Comparison of ENCODE assay signal across 17 cellular contexts in the genomic region with DNA sequence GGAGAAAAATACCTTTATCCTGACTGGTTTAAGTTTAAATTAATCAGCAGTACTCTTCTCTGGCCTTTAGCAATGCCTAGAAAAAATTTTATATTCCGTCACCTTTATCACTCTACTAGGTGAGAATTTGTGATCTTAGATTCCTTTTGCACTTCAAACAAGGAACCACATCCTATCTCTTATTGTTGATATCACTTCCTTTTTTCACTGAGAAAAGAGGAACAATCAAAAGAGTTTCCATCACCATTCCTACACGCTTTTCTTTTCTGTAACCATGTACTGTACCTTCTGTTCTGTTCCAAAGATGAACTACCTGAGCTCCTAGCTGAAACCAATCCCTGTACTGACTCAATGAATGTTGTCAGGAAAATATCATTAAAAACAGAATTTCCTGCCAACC.
"Had no signal": no experiment of that assay in that cellular context is flagged by ENCODE, and none has a peak within 500 bp of the region (broad histone marks: within the 10 kb centered on the region; RNA-seq: fewer than 3 reads in every experiment).

No MANE protein-coding gene starts in this region.

- H3K27me3 ChIP-seq: breast epithelium, spleen, upper lobe of left lung had no signal

- H3K27ac ChIP-seq: breast epithelium, spleen, thoracic aorta, upper lobe of left lung had no signal

- DNase-seq: activated CD4-positive, alpha-beta T cell treated with anti-CD3 and anti-CD28 coated beads, Interleukin-2, amount 10 ng/mL, durations not matched to agents 7 days and 5 days; activated CD8-positive, alpha-beta T cell treated with anti-CD3 and anti-CD28 coated beads, Interleukin-2, amount 10 ng/mL, durations not matched to agents 7 days and 5 days; activated effector memory CD4-positive, alpha-beta T cell treated with Interleukin-2 at 50 U/mL for 16 hours; activated T-cell treated with anti-CD3 and anti-CD28 coated beads, Interleukin-2, amount 50 U/mL, for 48 hours; cortex of kidney; erythroblast; kidney; midbrain; nephron progenitor cell; nucleus accumbens; posterior cingulate gyrus; retina; spleen; stimulated activated naive B cell treated with anti-CD40 and anti-IgM and Interleukin-4, amounts not matched to agents 10 μg/mL and 1 μg/mL and 100 μg/mL, for 72 hours; upper lobe of left lung had no signal

- H3K4me3 ChIP-seq: breast epithelium, spleen, thoracic aorta, upper lobe of left lung had no signal

- H3K36me3 ChIP-seq: breast epithelium, spleen, thoracic aorta, upper lobe of left lung had no signal

- H3K9me3 ChIP-seq: breast epithelium, thoracic aorta, upper lobe of left lung had no signal

- H3K4me1 ChIP-seq: breast epithelium, spleen, upper lobe of left lung had no signal
